In genomic region chr9:93132287-93132927, GRCh38 we compare ENCODE assay signal across 1 cellular context.
TF ChIP-seq lines count a peak whose summit lies in the region.

No MANE protein-coding gene starts in this region.

TF ChIP-seq in H1, 55 proteins besides CTCF, POLR2A, EP300 and RAD21:
- TF ChIP-seq SRF (IDR thresholded peaks at IDR 0.05; ENCODE audit: low read depth, low read length) (no peak), KDM1A (IDR thresholded peaks at IDR 0.05; ENCODE audit: borderline replicate concordance, low read length) (peak; percentile 65), NANOG (IDR thresholded peaks at IDR 0.05; ENCODE audit: insufficient read depth, low read depth, low read length, poor library complexity, severe bottlenecking) (no peak), SIRT6 (IDR thresholded peaks at IDR 0.05; ENCODE audit: low read length) (no peak), CREB1 (IDR thresholded peaks at IDR 0.05) (no peak), CBX8 (IDR thresholded peaks at IDR 0.05; ENCODE audit: borderline replicate concordance, low read depth, low read length) (no peak), SP4 (IDR thresholded peaks at IDR 0.05; ENCODE audit: low read length) (no peak), CHD1 (IDR thresholded peaks at IDR 0.05; ENCODE audit: low read depth, low read length) (no peak), HDAC6 (IDR thresholded peaks at IDR 0.05; ENCODE audit: low read depth, low read length) (no peak), MAFK (IDR thresholded peaks at IDR 0.05; ENCODE audit: low read depth, low read length) (no peak), TAF7 (optimal IDR thresholded peaks at IDR 0.05; ENCODE audit: borderline replicate concordance, low read depth, low read length) (no peak), MAX (IDR thresholded peaks at IDR 0.05) (0 out of 2 replicates have a peak, but pooled peaks have one; percentile 30)
